In the genomic region with DNA sequence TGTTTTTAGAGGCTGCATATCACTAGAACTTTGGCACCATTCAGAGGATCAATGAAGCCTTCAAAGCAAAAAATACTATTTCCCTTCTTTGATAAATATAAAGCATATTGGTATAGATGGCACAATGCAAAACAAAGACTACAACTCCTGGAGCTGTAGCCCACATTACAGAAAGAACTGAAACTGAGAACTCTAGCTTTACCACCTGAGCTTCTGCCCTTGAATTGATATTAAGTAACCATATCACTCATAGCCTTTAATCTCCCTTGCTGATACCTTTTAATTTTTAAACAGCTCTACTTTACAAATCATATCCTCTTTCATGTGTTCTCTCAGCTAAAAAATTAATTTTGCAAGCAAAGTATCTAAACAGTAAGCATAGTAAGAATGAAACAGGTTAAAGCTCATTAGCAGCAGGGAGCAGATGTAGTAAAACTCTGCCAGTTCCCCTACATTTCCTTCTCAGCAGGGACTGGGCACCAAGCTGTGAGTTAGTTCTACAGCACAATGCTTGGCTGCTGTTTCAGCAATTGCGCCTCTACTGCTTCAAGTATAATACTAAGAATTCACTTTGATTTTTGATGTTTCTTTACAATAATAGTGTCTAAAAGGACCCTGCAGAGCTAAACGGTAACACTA, we compare ENCODE assay signal across 12 cellular contexts.
DNase-seq lines count a peak whose midpoint lies in the region; ATAC-seq and TF ChIP-seq lines count a peak whose summit lies in the region.
"Had no signal": no experiment of that assay in that cellular context is flagged by ENCODE, and none has a peak within 500 bp of the region (broad histone marks: within the 10 kb centered on the region; RNA-seq: fewer than 3 reads in every experiment).

No MANE protein-coding gene starts in this region.

- TF ChIP-seq CTCF in choroid plexus epithelial cell (conservative IDR thresholded peaks at IDR 0.05; ENCODE audit: low read depth, low read length) (peak; percentile 41), left lung (IDR thresholded peaks at IDR 0.05) (no peak), gastrocnemius medialis (IDR thresholded peaks at IDR 0.05 in 4 of 5, conservative IDR thresholded peaks at IDR 0.05 in 1 of 5) (no peak)

- no peak overlapping the region for H3K4me3 ChIP-seq in choroid plexus epithelial cell (ENCODE audit: low read depth, low read length)
- H3K4me3 ChIP-seq in left lung, result no peak overlapping the region
- no peak overlapping the region for H3K4me3 ChIP-seq in gastrocnemius medialis
- H3K4me3 ChIP-seq: skin epidermis, thyroid gland had no signal

- DNase-seq in choroid plexus epithelial cell (ENCODE audit: low read depth) (peak; percentile 86), DMS153 (lab: John Stamatoyannopoulos, UW) (no peak), DMS53 treated with DMSO at 0.1 percent for 48 hours (lab: John Stamatoyannopoulos, UW; ENCODE audit: unreplicated experiment) (no peak), left lung (no peak), gastrocnemius medialis (no peak)
- DNase-seq: DMS79 treated with DMSO at 0.1 percent for 48 hours; effector CD8-positive, alpha-beta T cell; thyroid gland had no signal

- ATAC-seq in GM18517 (IDR thresholded peaks at IDR 0.05; ENCODE audit: unreplicated experiment), result peak; percentile 83
- ATAC-seq in GM21786 (IDR thresholded peaks at IDR 0.05; ENCODE audit: unreplicated experiment), result peak; percentile 83
- peak; percentile 79 for ATAC-seq in HG03460 (IDR thresholded peaks at IDR 0.05; ENCODE audit: unreplicated experiment)
- no peak for ATAC-seq in left lung
- no peak for ATAC-seq in gastrocnemius medialis

- TF ChIP-seq POLR2A in gastrocnemius medialis (IDR thresholded peaks at IDR 0.05), result no peak

- intact Hi-C loops in left lung (cut with DNase I), result no loop called here
- intact Hi-C loops in gastrocnemius medialis (cut with DNase I; ENCODE audit: low total_unique reads), result no loop called here

- no peak overlapping the region for H3K27ac ChIP-seq in left lung
- H3K27ac ChIP-seq in gastrocnemius medialis, result no peak overlapping the region
- H3K27ac ChIP-seq: skin epidermis, thyroid gland had no signal

- no peaks in the 10 kb centered on the region for H3K4me1 ChIP-seq in left lung
- no peaks in the 10 kb centered on the region for H3K4me1 ChIP-seq in gastrocnemius medialis

- H3K9me3 ChIP-seq in left lung, result no peaks in the 10 kb centered on the region
- H3K9me3 ChIP-seq in gastrocnemius medialis, result no peaks in the 10 kb centered on the region
- H3K9me3 ChIP-seq: thyroid gland had no signal

- H3K36me3 ChIP-seq in left lung (no peaks in the 10 kb centered on the region), gastrocnemius medialis (no peaks in the 10 kb centered on the region)
- H3K36me3 ChIP-seq: thyroid gland had no signal

- H3K27me3 ChIP-seq in left lung (no peaks in the 10 kb centered on the region), gastrocnemius medialis (no peaks in the 10 kb centered on the region)
- H3K27me3 ChIP-seq: thyroid gland had no signal

- in situ Hi-C loops in gastrocnemius medialis (cut with MboI; ENCODE audit: low sequenced_read_pairs in 4 of 4), result no loop called here

Comparison
In these comparisons a context has a peak if more than half of its experiments do, and no peak if none do; other contexts are left out.
1. ATAC-seq: peak in GM18517 (single experiment), GM21786 (single experiment) and HG03460 (single experiment); none in left lung (single experiment) and gastrocnemius medialis (0 of 2).